Comparison of ENCODE assay signal across 8 cellular contexts in genomic region chr19:57830071-57830602, GRCh38. TPM values are rescaled to one million over a fixed set of nuclear protein-coding genes. Genes with fewer than 3 reads are reported as not detected.
DNase-seq lines count a peak whose midpoint lies in the region; ATAC-seq, FAIRE-seq and TF ChIP-seq lines count a peak whose summit lies in the region.

Gene ZNF587B, plus strand, starts transcription at chr19:57830299. Its CDS starts 230 bp downstream, at chr19:57830529.

- H3K27ac ChIP-seq in naive thymus-derived CD4-positive, alpha-beta T cell (ENCODE audit: low read depth, low read length) = no peak within 1 kb of the TSS

- FAIRE-seq in RCC 7860 (lab: Jason Lieb, UNC) = no peak

- H3K27me3 Mint-ChIP-seq in CD14-positive monocyte (ENCODE audit: low read depth in 3 of 3) (no peaks in the 10 kb centered on the region), type B pancreatic cell (no peaks in the 10 kb centered on the region)
- no peaks in the 10 kb centered on the region for H3K27me3 Mint-ChIP-seq in naive thymus-derived CD4-positive, alpha-beta T cell
- no peaks in the 10 kb centered on the region for H3K27me3 Mint-ChIP-seq in stimulated activated memory B cell treated with anti-CD40 and anti-IgM and Interleukin-4, amounts not matched to agents 10 μg/mL and 1 μg/mL and 100 μg/mL, for 72 hours

- POLR2A ChIA-PET in naive thymus-derived CD4-positive, alpha-beta T cell (lab: Charles Lee) = interaction anchor here (0.7 kb wide), 1 partner anchor 527 kb away, joined by 3 read pairs; no protein-coding TSS in a partner anchor

- no peaks in the 10 kb centered on the region for H3K4me1 ChIP-seq in naive thymus-derived CD4-positive, alpha-beta T cell (ENCODE audit: control insufficient read depth in 2 of 2, insufficient read depth in 2 of 2, low read length in 2 of 2)

- DNase-seq in CD14-positive monocyte (ENCODE audit: low spot score) = peak; percentile 49
- DNase-seq in MG63 = peak; percentile 17
- DNase-seq in activated effector memory CD4-positive, alpha-beta T cell treated with Interleukin-2 at 50 U/mL for 16 hours = peak; percentile 13
- DNase-seq in foreskin melanocyte = peak; percentile 80
- peak in 4 of 9 donors; percentile 14 to 21 (median 17) for DNase-seq in naive thymus-derived CD4-positive, alpha-beta T cell
- DNase-seq in type B pancreatic cell (ENCODE audit: extremely low spot score, unreplicated experiment) = peak; percentile 86
- no peak for DNase-seq in RCC 7860 (ENCODE audit: low spot score)

- no peak within 1 kb of the TSS for H3K4me3 ChIP-seq in MG63
- H3K4me3 ChIP-seq in naive thymus-derived CD4-positive, alpha-beta T cell (ENCODE audit: low read length) = no peak within 1 kb of the TSS

- peaks cover 18 to 45% of the 10 kb centered on the region in 2 donors for H3K36me3 Mint-ChIP-seq in CD14-positive monocyte
- peaks cover 6 to 42% (median 38%) of the 10 kb centered on the region in 5 donors for H3K36me3 Mint-ChIP-seq in naive thymus-derived CD4-positive, alpha-beta T cell
- peaks cover 43% of the 10 kb centered on the region for H3K36me3 Mint-ChIP-seq in type B pancreatic cell
- peaks cover 41% of the 10 kb centered on the region for H3K36me3 Mint-ChIP-seq in stimulated activated memory B cell treated with anti-CD40 and anti-IgM and Interleukin-4, amounts not matched to agents 10 μg/mL and 1 μg/mL and 100 μg/mL, for 72 hours

- ATAC-seq in naive thymus-derived CD4-positive, alpha-beta T cell = peak; percentile 66
- ATAC-seq in stimulated activated memory B cell treated with anti-CD40 and anti-IgM and Interleukin-4, amounts not matched to agents 10 μg/mL and 1 μg/mL and 100 μg/mL, for 72 hours = no peak

- H3K27ac Mint-ChIP-seq in CD14-positive monocyte (peak within 1 kb of the TSS in 3 of 7 donors; percentile 42 to 84 (median 77)), type B pancreatic cell (peak within 1 kb of the TSS; percentile 96)
- peak within 1 kb of the TSS in 5 of 9 donors; percentile 18 to 57 (median 29) for H3K27ac Mint-ChIP-seq in naive thymus-derived CD4-positive, alpha-beta T cell
- H3K27ac Mint-ChIP-seq in stimulated activated memory B cell treated with anti-CD40 and anti-IgM and Interleukin-4, amounts not matched to agents 10 μg/mL and 1 μg/mL and 100 μg/mL, for 72 hours = no peak within 1 kb of the TSS

- H3K4me3 Mint-ChIP-seq in CD14-positive monocyte (peak within 1 kb of the TSS in 1 of 2 donors; percentile 55), type B pancreatic cell (peak within 1 kb of the TSS; percentile 96)
- H3K4me3 Mint-ChIP-seq in naive thymus-derived CD4-positive, alpha-beta T cell = peak within 1 kb of the TSS in 2 of 10 donors; percentile 9 to 36
- no peak within 1 kb of the TSS for H3K4me3 Mint-ChIP-seq in stimulated activated memory B cell treated with anti-CD40 and anti-IgM and Interleukin-4, amounts not matched to agents 10 μg/mL and 1 μg/mL and 100 μg/mL, for 72 hours

- TF ChIP-seq CTCF in CD14-positive monocyte (IDR thresholded peaks at IDR 0.05) (peak; percentile 44), type B pancreatic cell (conservative IDR thresholded peaks at IDR 0.05) (peak; percentile 62)

- H3K4me1 Mint-ChIP-seq in CD14-positive monocyte (no peaks in the 10 kb centered on the region), type B pancreatic cell (ENCODE audit: unreplicated experiment) (peaks cover 25% of the 10 kb centered on the region)
- peaks cover 8 to 41% (median 23%) of the 10 kb centered on the region in 7 donors for H3K4me1 Mint-ChIP-seq in naive thymus-derived CD4-positive, alpha-beta T cell
- H3K4me1 Mint-ChIP-seq in stimulated activated memory B cell treated with anti-CD40 and anti-IgM and Interleukin-4, amounts not matched to agents 10 μg/mL and 1 μg/mL and 100 μg/mL, for 72 hours = peaks cover 17% of the 10 kb centered on the region

- H3K9me3 ChIP-seq in MG63 = no peaks in the 10 kb centered on the region
- H3K9me3 ChIP-seq in naive thymus-derived CD4-positive, alpha-beta T cell (ENCODE audit: control insufficient read depth in 2 of 3, low read length in 3 of 3) = no peaks in the 10 kb centered on the region

- H3K9me3 Mint-ChIP-seq in CD14-positive monocyte (peaks cover 4 to 8% (median 5%) of the 10 kb centered on the region in 7 donors), type B pancreatic cell (no peaks in the 10 kb centered on the region)
- peaks cover 0 to 7% (median 0%) of the 10 kb centered on the region in 11 donors for H3K9me3 Mint-ChIP-seq in naive thymus-derived CD4-positive, alpha-beta T cell
- H3K9me3 Mint-ChIP-seq in stimulated activated memory B cell treated with anti-CD40 and anti-IgM and Interleukin-4, amounts not matched to agents 10 μg/mL and 1 μg/mL and 100 μg/mL, for 72 hours = no peaks in the 10 kb centered on the region

- H3K27me3 ChIP-seq in MG63 = no peaks in the 10 kb centered on the region
- H3K27me3 ChIP-seq in naive thymus-derived CD4-positive, alpha-beta T cell (ENCODE audit: control insufficient read depth in 2 of 2, insufficient read depth in 2 of 2, low read length in 2 of 2) = no peaks in the 10 kb centered on the region

- CTCF ChIA-PET in naive thymus-derived CD4-positive, alpha-beta T cell (lab: Charles Lee) = no interaction called here

- peaks cover 68% of the 10 kb centered on the region for H3K36me3 ChIP-seq in MG63
- no peaks in the 10 kb centered on the region for H3K36me3 ChIP-seq in naive thymus-derived CD4-positive, alpha-beta T cell (ENCODE audit: control insufficient read depth in 2 of 3, insufficient read depth in 3 of 3, low read length in 3 of 3)

- intact Hi-C loops in CD14-positive monocyte (cut with micrococcal nuclease) = no loop called here
- intact Hi-C loops in naive thymus-derived CD4-positive, alpha-beta T cell (cut with micrococcal nuclease) = no loop called here

RNA-seq across cellular contexts. Expression of gene ZNF587B, which starts in this region (rescaled TPM):
- polyA plus RNA-seq in CD14-positive monocyte = under 1 TPM; 0.18 to 0.56 TPM
- total RNA-seq in MG63 (2014; rRNA removed; shearing (Covaris generic); ENCODE audit: low replicate concordance) = 4.6 and 7.6 TPM in 2 replicates
- total RNA-seq in naive thymus-derived CD4-positive, alpha-beta T cell = 10 to 100 TPM; 18.9 to 32.3 (median 24.0) TPM
- 1 to 10 TPM; 1.7 to 2.9 TPM for polyA plus RNA-seq in naive thymus-derived CD4-positive, alpha-beta T cell
- 20.9 and 25.5 TPM in 2 replicates for total RNA-seq in type B pancreatic cell (ENCODE audit: low replicate concordance)

Comparison
In these comparisons a context has a peak if more than half of its experiments do, and no peak if none do; other contexts are left out.
1. Peak in DNase-seq in CD14-positive monocyte; RNA of the gene not detected or under 1 TPM.